In the genomic region with DNA sequence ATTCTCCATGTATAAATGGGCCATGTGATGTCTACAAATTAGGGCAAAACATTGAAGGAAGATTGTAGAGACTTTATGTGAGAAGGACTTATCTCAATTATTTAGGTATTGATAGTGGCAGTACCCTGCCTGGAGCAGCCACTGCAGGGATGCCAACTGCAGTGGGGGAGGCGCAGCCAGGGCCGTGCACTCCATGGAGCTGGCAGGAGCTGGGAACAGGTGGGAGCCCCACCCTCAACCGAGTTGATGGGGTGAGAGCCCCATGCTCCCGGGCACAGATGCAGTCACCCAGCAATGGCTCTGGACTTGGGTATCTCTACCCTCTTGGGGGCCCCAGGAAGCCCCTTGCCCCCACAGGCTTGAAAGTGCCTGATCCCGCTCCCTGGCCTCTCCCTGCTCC, we compare ENCODE assay signal across 35 cellular contexts.
"Had no signal": no experiment of that assay in that cellular context is flagged by ENCODE, and none has a peak within 500 bp of the region (broad histone marks: within the 10 kb centered on the region; RNA-seq: fewer than 3 reads in every experiment).

No MANE protein-coding gene starts in this region.

- H3K36me3 ChIP-seq: ascending aorta, cardiac muscle cell had no signal

- ATAC-seq: activated CD8-positive, alpha-beta T cell treated with anti-CD3 and anti-CD28 coated beads for 36 hours; activated naive CD8-positive, alpha-beta T cell treated with anti-CD3 and anti-CD28 coated beads, Interleukin-2, amount 50 U/mL, for 24 hours; activated T-cell treated with anti-CD3 and anti-CD28 coated beads, Interleukin-2, amount 50 U/mL, for 4 hours; activated T-cell treated with anti-CD3 and anti-CD28 coated beads, Interleukin-2, amount 50 U/mL, for 72 hours; activated T-helper 17 cell treated with anti-CD3 and anti-CD28 coated beads, Interleukin-2, amount 50 U/mL, for 72 hours had no signal

- H3K27ac ChIP-seq: ascending aorta, cardiac muscle cell, VCaP had no signal

- H3K4me1 ChIP-seq: ascending aorta had no signal

- H3K27ac Mint-ChIP-seq: activated B cell treated with CpG ODN at 0.5 μM for 24 hours; activated CD4-positive, alpha-beta memory T cell treated with anti-CD3 and anti-CD28 coated beads for 36 hours; activated CD4-positive, alpha-beta T cell treated with anti-CD3 and anti-CD28 coated beads, Interleukin-2, amount 10 ng/mL, durations not matched to agents 24 days and 14 days; activated CD8-positive, alpha-beta T cell treated with anti-CD3 and anti-CD28 coated beads for 36 hours; activated naive CD4-positive, alpha-beta T cell treated with anti-CD3 and anti-CD28 coated beads, Interleukin-2, amount 10 ng/mL, durations not matched to agents 7 days and 5 days; activated naive CD4-positive, alpha-beta T cell treated with anti-CD3 and anti-CD28 coated beads, Interleukin-2, amount 50 U/mL, for 24 hours; activated naive CD8-positive, alpha-beta T cell; activated naive CD8-positive, alpha-beta T cell treated with anti-CD3 and anti-CD28 coated beads, Interleukin-2, amount 10 ng/mL, durations not matched to agents 7 days and 5 days; activated naive CD8-positive, alpha-beta T cell treated with anti-CD3 and anti-CD28 coated beads, Interleukin-2, amount 50 U/mL, for 24 hours; activated T-cell treated with anti-CD3 and anti-CD28 coated beads, Interleukin-2, amount 50 U/mL, for 72 hours; activated T-helper 1 cell treated with anti-CD3 and anti-CD28 coated beads, Interleukin-12 subunit alpha, Interleukin-12 subunit beta, Interleukin-2, Interleukin-4 antibody, amounts not matched to agents 30 ng/mL and 10 ng/mL and 1 ng/mL, durations not matched to agents 14 hours and 24 hours and 36 hours; activated T-helper 17 cell treated with anti-CD3 and anti-CD28 coated beads, Interleukin-2, amount 50 U/mL, for 72 hours; brain; T-helper 1 cell treated with Interleukin-12 subunit alpha and Interleukin-12 subunit beta and Interleukin-4 antibody, amounts not matched to agents 30 μg/mL and 1 μg/mL, for 36 hours; T-helper 2 cell treated with Interferon-gamma antibody and Interleukin-4, amounts not matched to agents 5 μg/mL and 100 μg/mL, for 36 hours had no signal

- DNase-seq: activated B cell treated with CpG ODN at 0.5 μM for 24 hours; activated CD4-positive, alpha-beta memory T cell treated with anti-CD3 and anti-CD28 coated beads for 36 hours; activated CD4-positive, alpha-beta T cell treated with anti-CD3 and anti-CD28 coated beads for 4 hours; activated CD4-positive, alpha-beta T cell treated with anti-CD3 and anti-CD28 coated beads, Interleukin-2, amount 10 ng/mL, durations not matched to agents 24 days and 14 days; activated CD4-positive, alpha-beta T cell treated with anti-CD3 and anti-CD28 coated beads, Interleukin-2, amount 50 U/mL, for 1 hour; activated CD4-positive, alpha-beta T cell treated with anti-CD3 and anti-CD28 coated beads, Interleukin-2, amount 50 U/mL, for 4 hours; activated CD4-positive, CD25-positive, alpha-beta regulatory T cell treated with anti-CD3 and anti-CD28 coated beads, Interleukin-2, amount 50 U/mL, for 72 hours; activated CD8-positive, alpha-beta memory T cell treated with anti-CD3 and anti-CD28 coated beads, Interleukin-2, amount 50 U/mL, for 4 hours; activated CD8-positive, alpha-beta T cell treated with anti-CD3 and anti-CD28 coated beads for 36 hours; activated gamma-delta T cell; activated naive CD4-positive, alpha-beta T cell treated with anti-CD3 and anti-CD28 coated beads, Interleukin-2, amount 10 ng/mL, durations not matched to agents 7 days and 5 days; activated naive CD4-positive, alpha-beta T cell treated with Interleukin-2 at 50 U/mL for 16 hours; activated naive CD8-positive, alpha-beta T cell treated with anti-CD3 and anti-CD28 coated beads, Interleukin-2, amount 10 ng/mL, durations not matched to agents 7 days and 5 days; activated naive CD8-positive, alpha-beta T cell treated with anti-CD3 and anti-CD28 coated beads, Interleukin-2, amount 50 U/mL, for 24 hours; activated T-cell treated with anti-CD3 and anti-CD28 coated beads for 4 hours; activated T-cell treated with anti-CD3 and anti-CD28 coated beads, Interleukin-2, amount 50 U/mL, for 1 hour; activated T-cell treated with anti-CD3 and anti-CD28 coated beads, Interleukin-2, amount 50 U/mL, for 4 hours; activated T-cell treated with anti-CD3 and anti-CD28 coated beads, Interleukin-2, amount 50 U/mL, for 72 hours; amygdala; anterior cingulate cortex; central memory CD4-positive, alpha-beta T cell; SW 1271; T-helper 1 cell; T-helper 2 cell; T-helper 9 cell had no signal

- H3K4me3 ChIP-seq: ascending aorta, cardiac muscle cell had no signal

- H3K27me3 ChIP-seq: ascending aorta, cardiac muscle cell had no signal

- H3K27me3 Mint-ChIP-seq: activated B cell treated with CpG ODN at 0.5 μM for 24 hours; activated CD4-positive, alpha-beta memory T cell treated with anti-CD3 and anti-CD28 coated beads for 36 hours; activated CD4-positive, alpha-beta T cell treated with anti-CD3 and anti-CD28 coated beads, Interleukin-2, amount 10 ng/mL, durations not matched to agents 24 days and 14 days; activated CD8-positive, alpha-beta T cell treated with anti-CD3 and anti-CD28 coated beads for 36 hours; activated naive CD4-positive, alpha-beta T cell treated with anti-CD3 and anti-CD28 coated beads, Interleukin-2, amount 10 ng/mL, durations not matched to agents 7 days and 5 days; activated naive CD8-positive, alpha-beta T cell; activated naive CD8-positive, alpha-beta T cell treated with anti-CD3 and anti-CD28 coated beads, Interleukin-2, amount 10 ng/mL, durations not matched to agents 7 days and 5 days; activated naive CD8-positive, alpha-beta T cell treated with anti-CD3 and anti-CD28 coated beads, Interleukin-2, amount 50 U/mL, for 24 hours; activated T-helper 17 cell treated with anti-CD3 and anti-CD28 coated beads, Interleukin-2, amount 50 U/mL, for 72 hours; brain had no signal

- H3K4me3 Mint-ChIP-seq: activated B cell treated with CpG ODN at 0.5 μM for 24 hours; activated CD4-positive, alpha-beta memory T cell treated with anti-CD3 and anti-CD28 coated beads for 36 hours; activated CD4-positive, alpha-beta T cell treated with anti-CD3 and anti-CD28 coated beads, Interleukin-2, amount 10 ng/mL, durations not matched to agents 24 days and 14 days; activated CD8-positive, alpha-beta T cell treated with anti-CD3 and anti-CD28 coated beads for 36 hours; activated naive CD4-positive, alpha-beta T cell treated with anti-CD3 and anti-CD28 coated beads, Interleukin-2, amount 10 ng/mL, durations not matched to agents 7 days and 5 days; activated naive CD4-positive, alpha-beta T cell treated with anti-CD3 and anti-CD28 coated beads, Interleukin-2, amount 50 U/mL, for 24 hours; activated naive CD8-positive, alpha-beta T cell; activated naive CD8-positive, alpha-beta T cell treated with anti-CD3 and anti-CD28 coated beads, Interleukin-2, amount 10 ng/mL, durations not matched to agents 7 days and 5 days; activated naive CD8-positive, alpha-beta T cell treated with anti-CD3 and anti-CD28 coated beads, Interleukin-2, amount 50 U/mL, for 24 hours; activated T-cell treated with anti-CD3 and anti-CD28 coated beads, Interleukin-2, amount 50 U/mL, for 4 hours; activated T-cell treated with anti-CD3 and anti-CD28 coated beads, Interleukin-2, amount 50 U/mL, for 72 hours; activated T-helper 1 cell treated with anti-CD3 and anti-CD28 coated beads, Interleukin-12 subunit alpha, Interleukin-12 subunit beta, Interleukin-2, Interleukin-4 antibody, amounts not matched to agents 30 ng/mL and 10 ng/mL and 1 ng/mL, durations not matched to agents 14 hours and 24 hours and 36 hours; activated T-helper 17 cell treated with anti-CD3 and anti-CD28 coated beads, Interleukin-2, amount 50 U/mL, for 72 hours; brain; T-helper 1 cell treated with Interleukin-12 subunit alpha and Interleukin-12 subunit beta and Interleukin-4 antibody, amounts not matched to agents 30 μg/mL and 1 μg/mL, for 36 hours; T-helper 2 cell treated with Interferon-gamma antibody and Interleukin-4, amounts not matched to agents 5 μg/mL and 100 μg/mL, for 36 hours had no signal

- H3K4me1 Mint-ChIP-seq: activated B cell treated with CpG ODN at 0.5 μM for 24 hours; activated CD4-positive, alpha-beta T cell treated with anti-CD3 and anti-CD28 coated beads, Interleukin-2, amount 10 ng/mL, durations not matched to agents 24 days and 14 days; activated naive CD4-positive, alpha-beta T cell treated with anti-CD3 and anti-CD28 coated beads, Interleukin-2, amount 10 ng/mL, durations not matched to agents 7 days and 5 days; activated naive CD4-positive, alpha-beta T cell treated with anti-CD3 and anti-CD28 coated beads, Interleukin-2, amount 50 U/mL, for 24 hours; activated naive CD8-positive, alpha-beta T cell treated with anti-CD3 and anti-CD28 coated beads, Interleukin-2, amount 10 ng/mL, durations not matched to agents 7 days and 5 days; activated naive CD8-positive, alpha-beta T cell treated with anti-CD3 and anti-CD28 coated beads, Interleukin-2, amount 50 U/mL, for 24 hours; activated T-helper 17 cell treated with anti-CD3 and anti-CD28 coated beads, Interleukin-2, amount 50 U/mL, for 72 hours; brain had no signal

- H3K36me3 Mint-ChIP-seq: activated CD4-positive, alpha-beta memory T cell treated with anti-CD3 and anti-CD28 coated beads for 36 hours; activated naive CD4-positive, alpha-beta T cell treated with anti-CD3 and anti-CD28 coated beads, Interleukin-2, amount 10 ng/mL, durations not matched to agents 7 days and 5 days; activated naive CD4-positive, alpha-beta T cell treated with anti-CD3 and anti-CD28 coated beads, Interleukin-2, amount 50 U/mL, for 24 hours; activated naive CD8-positive, alpha-beta T cell; activated naive CD8-positive, alpha-beta T cell treated with anti-CD3 and anti-CD28 coated beads, Interleukin-2, amount 10 ng/mL, durations not matched to agents 7 days and 5 days had no signal

- H3K9me3 Mint-ChIP-seq: activated B cell treated with CpG ODN at 0.5 μM for 24 hours; activated naive CD4-positive, alpha-beta T cell treated with anti-CD3 and anti-CD28 coated beads, Interleukin-2, amount 50 U/mL, for 24 hours had no signal

- H3K9me3 ChIP-seq: ascending aorta had no signal
